9 cellular contexts compared by ENCODE assay signal in genomic region chr22:25120093-25120561, GRCh38.
DNase-seq lines count a peak whose midpoint lies in the region; ATAC-seq and TF ChIP-seq lines count a peak whose summit lies in the region.
"Had no signal": no experiment of that assay in that cellular context is flagged by ENCODE, and none has a peak within 500 bp of the region (broad histone marks: within the 10 kb centered on the region; RNA-seq: fewer than 3 reads in every experiment).

No MANE protein-coding gene starts in this region.

- H2BK20ac ChIP-seq in H9 (ENCODE audit: low read depth, low read length, poor library complexity, severe bottlenecking): no peak overlapping the region

- H2BK120ac ChIP-seq in H9 (ENCODE audit: low read depth, low read length, poor library complexity, severe bottlenecking): no peak overlapping the region

- in situ Hi-C loops in Panc1 (cut with HindIII; ENCODE audit: low pct_unique_long_range_greater_than_20kb, low sequenced_read_pairs): no loop called here

- ATAC-seq in Panc1 (peak; percentile 81; the same call in 1 of the 2 replicates), heart left ventricle (peak; percentile 52 to 87 (median 68)), psoas muscle (peak; percentile 54 to 78 (median 68)), GM18498 (IDR thresholded peaks at IDR 0.05; ENCODE audit: unreplicated experiment) (no peak), GM18909 (IDR thresholded peaks at IDR 0.05; ENCODE audit: poor library complexity, unreplicated experiment) (no peak)

- H4K5ac ChIP-seq in H9 (ENCODE audit: insufficient read length, low read depth, low read length): no peak overlapping the region

- no TSS peak for BruUV-seq in Panc1 (replicated peaks; lab: Mats Ljungman, UMichigan)

- H3K36me3 Mint-ChIP-seq in H9 (ENCODE audit: insufficient read depth in 1 of 3, low read depth in 3 of 3): peaks cover 9 to 28% (median 12%) of the 10 kb centered on the region in 3 experiments; a peak in 6 of 7 replicates

- H2AK5ac ChIP-seq in H9 (ENCODE audit: insufficient read length, low read length): no peak overlapping the region

- H3K36me3 ChIP-seq in Panc1 (ENCODE audit: control insufficient read depth, insufficient read depth, low read length) (no peaks in the 10 kb centered on the region), heart left ventricle (peaks cover 0 to 11% (median 0%) of the 10 kb centered on the region in 9 donors), psoas muscle (ENCODE audit: insufficient read depth in 1 of 2, low read depth in 1 of 2) (peaks cover 0 to 10% of the 10 kb centered on the region in 2 donors)

- H4K91ac ChIP-seq in H9 (ENCODE audit: insufficient read length, low read depth, low read length): no peak overlapping the region

- H2AFZ ChIP-seq in H9 (ENCODE audit: low read length): no peak overlapping the region

- no peak overlapping the region for H2BK5ac ChIP-seq in H9 (ENCODE audit: insufficient read length, low read length)

- H3K18ac ChIP-seq in H9 (ENCODE audit: insufficient read length, low read depth, low read length): no peak overlapping the region

- no peak overlapping the region for H3K9ac ChIP-seq in H9 (ENCODE audit: extremely low read depth, insufficient read length, low read length)

- no peaks in the 10 kb centered on the region for H3K23me2 ChIP-seq in H9 (ENCODE audit: insufficient read length, low read depth, low read length, poor library complexity, severe bottlenecking)

- H3K23ac ChIP-seq in H9 (ENCODE audit: insufficient read length, low read depth, low read length): no peak overlapping the region

- H2BK12ac ChIP-seq in H9 (ENCODE audit: insufficient read length, low read depth, low read length): no peak overlapping the region

- DNase-seq in H9 (peak; percentile 42), Panc1 (ENCODE audit: low read depth, low spot score) (no peak), heart left ventricle (peak in 4 of 5 donors; percentile 33 to 64 (median 46)), psoas muscle (peak in 1 of 2 donors; percentile 62)
- DNase-seq in activated CD8-positive, alpha-beta memory T cell treated with anti-CD3 and anti-CD28 coated beads for 24 hours: no peak
- no peak for DNase-seq in activated naive CD4-positive, alpha-beta T cell treated with anti-CD3 and anti-CD28 coated beads, Interleukin-2, amount 50 U/mL, for 16 hours
- DNase-seq: NCI-H1694 treated with DMSO at 0.1 percent for 48 hours had no signal

- H3T11ph ChIP-seq in H9 (ENCODE audit: low read length): no peak overlapping the region

- no peak overlapping the region for H2BK15ac ChIP-seq in H9 (ENCODE audit: low read depth, low read length)

- H4K8ac ChIP-seq in H9 (replicated peaks; ENCODE audit: insufficient read length, low read depth, low read length): no peak overlapping the region

- CTCF ChIA-PET in Panc1 (lab: Charles Lee): no interaction called here

- WGBS in H9 (ENCODE audit: extremely low coverage, insufficient read length, low lambda C conversion rate): no CpG with 5 or more reads among the region's 3 CpGs
- 33 to 60% (median 46%) methylated on average over 3 of the region's 3 CpGs for WGBS in heart left ventricle, 4 donors
- 14 to 21% (median 17%) methylated on average over 3 of the region's 3 CpGs for WGBS in psoas muscle, 3 donors

- peaks cover 20 to 27% of the 10 kb centered on the region in 2 experiments for H3K4me1 Mint-ChIP-seq in H9

- H3K27me3 Mint-ChIP-seq in H9 (ENCODE audit: low read depth): no peaks in the 10 kb centered on the region

- no peaks in the 10 kb centered on the region for H3K79me1 ChIP-seq in H9 (ENCODE audit: insufficient read depth, low read depth, low read length, poor library complexity, severe bottlenecking)

- no peaks in the 10 kb centered on the region for H3K79me2 ChIP-seq in H9 (ENCODE audit: insufficient read depth, low read length)

- H3K9me3 ChIP-seq in H9 (ENCODE audit: control insufficient read depth, low read depth, low read length) (no peaks in the 10 kb centered on the region), Panc1 (ENCODE audit: control insufficient read depth, insufficient read depth, low read depth, low read length) (no peaks in the 10 kb centered on the region), heart left ventricle (no peaks in the 10 kb centered on the region), psoas muscle (no peaks in the 10 kb centered on the region)

- H4K20me1 ChIP-seq in H9 (ENCODE audit: control insufficient read depth, insufficient read depth, insufficient read length): no peaks in the 10 kb centered on the region

- peak overlapping the region; percentile 3; the same call in 1 of the 2 replicates for H3K14ac ChIP-seq in H9 (ENCODE audit: insufficient read depth, low read length)

- peak overlapping the region; percentile 16 to 86 (median 86); a peak in 5 of 7 replicates for H3K27ac Mint-ChIP-seq in H9

- peaks cover 3 to 5% of the 10 kb centered on the region in 2 experiments; a peak in 2 of 5 replicates for H3K9me3 Mint-ChIP-seq in H9

- H3K27ac ChIP-seq in H9 (ENCODE audit: insufficient read length, low read depth, low read length): no peak overlapping the region
- no peak overlapping the region for H3K27ac ChIP-seq in Panc1 (ENCODE audit: low read length)
- peak overlapping the region; percentile 62 to 88 (median 74) for H3K27ac ChIP-seq in heart left ventricle
- H3K27ac ChIP-seq in psoas muscle: peak overlapping the region; percentile 72

- H3K4ac ChIP-seq in H9 (ENCODE audit: low read depth, low read length): no peak overlapping the region

- POLR2A ChIA-PET in Panc1 (lab: Charles Lee): no interaction called here

- H3K27me3 ChIP-seq in H9 (ENCODE audit: insufficient read depth, low read length) (no peaks in the 10 kb centered on the region), Panc1 (ENCODE audit: control insufficient read depth, insufficient read depth, low read length) (no peaks in the 10 kb centered on the region), heart left ventricle (no peaks in the 10 kb centered on the region), psoas muscle (ENCODE audit: insufficient read depth in 3 of 3, low read length in 2 of 3) (no peaks in the 10 kb centered on the region)

- no peaks in the 10 kb centered on the region; the same call in 1 of the 2 replicates for H3K4me1 ChIP-seq in H9 (ENCODE audit: insufficient read depth, low read length)
- peaks cover 11% of the 10 kb centered on the region for H3K4me1 ChIP-seq in Panc1 (ENCODE audit: control insufficient read depth, insufficient read depth, low read length)
- H3K4me1 ChIP-seq in heart left ventricle: peaks cover 0 to 31% (median 10%) of the 10 kb centered on the region in 12 donors
- peaks cover 17% of the 10 kb centered on the region for H3K4me1 ChIP-seq in psoas muscle

- TF ChIP-seq CTCF in H9 (conservative IDR thresholded peaks at IDR 0.05) (no peak), Panc1 (IDR thresholded peaks at IDR 0.05) (no peak), heart left ventricle (IDR thresholded peaks at IDR 0.05) (no peak), psoas muscle (IDR thresholded peaks at IDR 0.05) (no peak)

- H3K4me3 ChIP-seq in Panc1 (ENCODE audit: low read depth in 2 of 2, low read length in 2 of 2) (no peak overlapping the region), heart left ventricle (no peak overlapping the region), psoas muscle (no peak overlapping the region)

- no peak overlapping the region for H3K56ac ChIP-seq in H9 (ENCODE audit: insufficient read length, low read depth, low read length)

- no peak overlapping the region for H3K4me2 ChIP-seq in H9 (ENCODE audit: insufficient read depth, insufficient read length, low read length)

- TF ChIP-seq POLR2A in heart left ventricle (IDR thresholded peaks at IDR 0.05): no peak

- no peak overlapping the region; a peak in 1 of 5 replicates for H3K4me3 Mint-ChIP-seq in H9

- intact Hi-C loops in Panc1 (cut with micrococcal nuclease; ENCODE audit: unreplicated experiment) (no loop called here), heart left ventricle (cut with DNase I) (no loop called here), psoas muscle (cut with DNase I) (no loop called here)

Comparison
In these comparisons a context has a peak if more than half of its experiments do, and no peak if none do; other contexts are left out.
1. DNase-seq: peak in H9 (single experiment) and heart left ventricle (4 of 5); none in Panc1 (single experiment), activated CD8-positive, alpha-beta memory T cell treated with anti-CD3 and anti-CD28 coated beads for 24 hours (single experiment) and activated naive CD4-positive, alpha-beta T cell treated with anti-CD3 and anti-CD28 coated beads, Interleukin-2, amount 50 U/mL, for 16 hours (single experiment).
2. H3K27ac ChIP-seq: peak in heart left ventricle (12 of 12) and psoas muscle (single experiment); none in H9 (single experiment) and Panc1 (single experiment).
3. ATAC-seq: peak in Panc1 (single experiment), heart left ventricle (4 of 4) and psoas muscle (4 of 4); none in GM18498 (single experiment) and GM18909 (single experiment).